ENCODE assay signal across 1 cellular context in the genomic region with DNA sequence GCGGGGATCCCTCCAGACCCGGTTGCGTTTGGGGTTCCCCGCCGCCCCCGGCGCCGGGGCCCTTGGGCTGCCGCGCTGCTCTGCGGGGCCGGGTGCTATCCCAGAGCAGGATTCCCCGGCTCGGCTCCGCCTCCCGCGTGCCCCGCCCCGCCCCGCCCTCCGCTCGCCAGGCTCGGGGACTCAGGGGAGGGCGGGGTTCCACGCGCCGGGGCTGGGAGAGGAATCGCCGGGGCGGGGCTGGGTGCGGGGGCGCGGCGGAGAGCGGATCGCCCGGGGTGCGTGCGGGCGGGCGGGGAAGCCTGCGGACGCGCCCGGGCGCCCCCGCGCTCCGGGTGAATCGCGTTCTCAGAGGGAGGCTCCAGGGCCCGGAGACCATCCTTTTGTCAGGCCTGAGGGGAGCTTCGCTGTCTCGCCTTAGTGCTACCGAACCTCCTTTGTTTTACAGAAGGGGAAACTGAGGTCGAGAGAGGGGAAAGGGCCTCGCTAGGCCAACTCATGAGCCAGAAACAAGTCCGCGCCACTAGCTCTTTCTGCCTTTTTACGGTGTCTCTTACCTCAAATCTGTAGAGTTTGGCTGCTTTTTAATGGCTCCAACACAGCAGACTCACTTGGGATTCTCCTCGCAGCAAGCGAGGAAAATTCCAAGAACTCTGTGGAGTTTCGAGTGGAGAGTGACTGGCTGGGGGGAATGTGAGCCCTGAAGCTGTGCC.
TF ChIP-seq lines count a peak whose summit lies in the region.

A gene (minus strand): TSS at position 82 of the 710 bp plus-strand sequence. CDS start 260 bp downstream, outside the sequence.

TF ChIP-seq in K562, 482 proteins besides CTCF, POLR2A, EP300 and RAD21 (continued from another document):
- TF ChIP-seq, protein P1, sequence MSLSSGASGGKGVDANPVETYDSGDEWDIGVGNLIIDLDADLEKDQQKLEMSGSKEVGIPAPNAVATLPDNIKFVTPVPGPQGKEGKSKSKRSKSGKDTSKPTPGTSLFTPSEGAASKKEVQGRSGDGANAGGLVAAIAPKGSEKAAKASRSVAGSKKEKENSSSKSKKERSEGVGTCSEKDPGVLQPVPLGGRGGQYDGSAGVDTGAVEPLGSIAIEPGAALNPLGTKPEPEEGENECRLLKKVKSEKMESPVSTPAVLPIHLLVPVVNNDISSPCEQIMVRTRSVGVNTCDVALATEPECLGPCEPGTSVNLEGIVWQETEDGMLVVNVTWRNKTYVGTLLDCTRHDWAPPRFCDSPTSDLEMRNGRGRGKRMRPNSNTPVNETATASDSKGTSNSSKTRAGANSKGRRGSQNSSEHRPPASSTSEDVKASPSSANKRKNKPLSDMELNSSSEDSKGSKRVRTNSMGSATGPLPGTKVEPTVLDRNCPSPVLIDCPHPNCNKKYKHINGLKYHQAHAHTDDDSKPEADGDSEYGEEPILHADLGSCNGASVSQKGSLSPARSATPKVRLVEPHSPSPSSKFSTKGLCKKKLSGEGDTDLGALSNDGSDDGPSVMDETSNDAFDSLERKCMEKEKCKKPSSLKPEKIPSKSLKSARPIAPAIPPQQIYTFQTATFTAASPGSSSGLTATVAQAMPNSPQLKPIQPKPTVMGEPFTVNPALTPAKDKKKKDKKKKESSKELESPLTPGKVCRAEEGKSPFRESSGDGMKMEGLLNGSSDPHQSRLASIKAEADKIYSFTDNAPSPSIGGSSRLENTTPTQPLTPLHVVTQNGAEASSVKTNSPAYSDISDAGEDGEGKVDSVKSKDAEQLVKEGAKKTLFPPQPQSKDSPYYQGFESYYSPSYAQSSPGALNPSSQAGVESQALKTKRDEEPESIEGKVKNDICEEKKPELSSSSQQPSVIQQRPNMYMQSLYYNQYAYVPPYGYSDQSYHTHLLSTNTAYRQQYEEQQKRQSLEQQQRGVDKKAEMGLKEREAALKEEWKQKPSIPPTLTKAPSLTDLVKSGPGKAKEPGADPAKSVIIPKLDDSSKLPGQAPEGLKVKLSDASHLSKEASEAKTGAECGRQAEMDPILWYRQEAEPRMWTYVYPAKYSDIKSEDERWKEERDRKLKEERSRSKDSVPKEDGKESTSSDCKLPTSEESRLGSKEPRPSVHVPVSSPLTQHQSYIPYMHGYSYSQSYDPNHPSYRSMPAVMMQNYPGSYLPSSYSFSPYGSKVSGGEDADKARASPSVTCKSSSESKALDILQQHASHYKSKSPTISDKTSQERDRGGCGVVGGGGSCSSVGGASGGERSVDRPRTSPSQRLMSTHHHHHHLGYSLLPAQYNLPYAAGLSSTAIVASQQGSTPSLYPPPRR (CRISPR knock-in tag; IDR thresholded peaks at IDR 0.05; ENCODE audit: borderline replicate concordance), result no peak
- no peak for TF ChIP-seq SMAD4 (CRISPR knock-in tag; conservative IDR thresholded peaks at IDR 0.05)
- no peak for TF ChIP-seq YBX1 (IDR thresholded peaks at IDR 0.05)
- TF ChIP-seq HNRNPLL (IDR thresholded peaks at IDR 0.05; ENCODE audit: low read depth, low read length, poor library complexity, severe bottlenecking), result no peak
TF ChIP-seq in K562: peak in this region for 25.
